Comparison of ENCODE assay signal across 19 cellular contexts in genomic region chr2:187136646-187137045, GRCh38.
"Had no signal": no experiment of that assay in that cellular context is flagged by ENCODE, and none has a peak within 500 bp of the region (broad histone marks: within the 10 kb centered on the region; RNA-seq: fewer than 3 reads in every experiment).

No MANE protein-coding gene starts in this region.

- ATAC-seq: gastrocnemius medialis; natural killer cell; stimulated activated naive CD8-positive, alpha-beta T cell treated with anti-CD3 and anti-CD28 coated beads, Interleukin-15, Interleukin-2, amounts not matched to agents 100 U/mL and 50 U/mL, for 24 hours had no signal

- H3K27ac ChIP-seq: brain microvascular endothelial cell, gastrocnemius medialis, right lobe of liver, testis, transverse colon, VCaP had no signal

- H3K27me3 ChIP-seq: brain microvascular endothelial cell, gastrocnemius medialis, right lobe of liver, testis, transverse colon had no signal

- H3K4me1 Mint-ChIP-seq: natural killer cell had no signal

- H3K27ac Mint-ChIP-seq: activated naive CD8-positive, alpha-beta T cell; natural killer cell had no signal

- H3K4me3 ChIP-seq: gastrocnemius medialis, right lobe of liver, testis, transverse colon had no signal

- DNase-seq: activated CD4-positive, alpha-beta T cell treated with anti-CD3 and anti-CD28 coated beads for 48 hours; activated CD4-positive, alpha-beta T cell treated with anti-CD3 and anti-CD28 coated beads, Interleukin-2, amount 50 U/mL, for 48 hours; activated CD8-positive, alpha-beta memory T cell treated with anti-CD3 and anti-CD28 coated beads for 24 hours; activated effector memory CD4-positive, alpha-beta T cell treated with Interleukin-2 at 50 U/mL for 16 hours; activated naive CD4-positive, alpha-beta T cell treated with Interleukin-2 at 50 U/mL for 16 hours; anterior cingulate cortex; brain microvascular endothelial cell; central memory CD4-positive, alpha-beta T cell; effector CD4-positive, alpha-beta T cell; gastrocnemius medialis; mesendoderm; natural killer cell; right lobe of liver; stimulated activated CD4-positive, alpha-beta T cell treated with anti-CD3 and anti-CD28 coated beads, Interleukin-2, amount 100 ng/mL, for 48 hours; stimulated activated naive CD8-positive, alpha-beta T cell treated with anti-CD3 and anti-CD28 coated beads, Interleukin-15, Interleukin-2, amounts not matched to agents 100 U/mL and 50 U/mL, for 24 hours; testis; transverse colon had no signal

- H3K9me3 ChIP-seq: gastrocnemius medialis, right lobe of liver, testis, transverse colon had no signal

- H3K4me3 Mint-ChIP-seq: activated naive CD8-positive, alpha-beta T cell; natural killer cell had no signal

- H3K36me3 ChIP-seq: brain microvascular endothelial cell, gastrocnemius medialis, right lobe of liver, transverse colon had no signal

- H3K4me1 ChIP-seq: gastrocnemius medialis, right lobe of liver, testis, transverse colon had no signal

- H3K27me3 Mint-ChIP-seq: activated naive CD8-positive, alpha-beta T cell had no signal

- H3K36me3 Mint-ChIP-seq: activated naive CD8-positive, alpha-beta T cell; natural killer cell had no signal
